ENCODE assay signal across 2 cellular contexts in the genomic region with DNA sequence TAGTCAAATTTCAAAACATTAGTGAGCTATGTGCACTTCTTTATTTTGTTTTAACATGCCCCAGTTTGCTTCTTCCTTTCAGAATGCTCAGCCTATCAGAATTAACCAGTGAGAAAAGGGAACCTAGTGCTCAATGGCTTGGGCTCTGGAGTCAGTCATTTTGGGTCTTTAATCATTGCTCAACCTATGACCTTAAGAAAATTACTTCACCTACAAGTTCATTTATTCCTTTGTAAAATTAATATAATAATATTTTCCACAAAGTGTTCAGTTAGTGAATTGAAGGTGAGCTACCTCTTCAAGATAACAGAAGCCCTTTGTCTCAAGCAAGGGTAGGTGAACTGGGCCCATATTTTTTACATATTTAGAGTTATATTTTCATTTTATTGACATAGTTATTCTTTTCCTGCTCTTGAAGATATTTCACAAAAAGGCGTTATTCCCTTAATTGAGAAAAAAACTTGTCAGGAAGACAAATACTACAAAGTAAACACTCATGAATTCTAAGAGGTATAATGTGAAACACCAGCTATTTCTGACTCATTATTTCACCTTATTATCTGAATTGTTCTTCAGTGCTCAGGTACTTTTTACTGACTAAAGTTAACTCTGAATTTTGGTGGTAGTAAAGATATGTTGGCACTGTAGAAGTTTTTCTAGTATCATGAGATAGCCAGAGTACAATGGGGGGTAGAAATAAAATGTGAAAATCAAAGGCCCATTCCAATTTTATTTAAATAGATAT.
TF ChIP-seq lines count a peak whose summit lies in the region.

No MANE protein-coding gene starts in this region.

TF ChIP-seq in HCT116, 20 proteins besides CTCF, POLR2A, EP300 and RAD21:
- TF ChIP-seq, protein P1, sequence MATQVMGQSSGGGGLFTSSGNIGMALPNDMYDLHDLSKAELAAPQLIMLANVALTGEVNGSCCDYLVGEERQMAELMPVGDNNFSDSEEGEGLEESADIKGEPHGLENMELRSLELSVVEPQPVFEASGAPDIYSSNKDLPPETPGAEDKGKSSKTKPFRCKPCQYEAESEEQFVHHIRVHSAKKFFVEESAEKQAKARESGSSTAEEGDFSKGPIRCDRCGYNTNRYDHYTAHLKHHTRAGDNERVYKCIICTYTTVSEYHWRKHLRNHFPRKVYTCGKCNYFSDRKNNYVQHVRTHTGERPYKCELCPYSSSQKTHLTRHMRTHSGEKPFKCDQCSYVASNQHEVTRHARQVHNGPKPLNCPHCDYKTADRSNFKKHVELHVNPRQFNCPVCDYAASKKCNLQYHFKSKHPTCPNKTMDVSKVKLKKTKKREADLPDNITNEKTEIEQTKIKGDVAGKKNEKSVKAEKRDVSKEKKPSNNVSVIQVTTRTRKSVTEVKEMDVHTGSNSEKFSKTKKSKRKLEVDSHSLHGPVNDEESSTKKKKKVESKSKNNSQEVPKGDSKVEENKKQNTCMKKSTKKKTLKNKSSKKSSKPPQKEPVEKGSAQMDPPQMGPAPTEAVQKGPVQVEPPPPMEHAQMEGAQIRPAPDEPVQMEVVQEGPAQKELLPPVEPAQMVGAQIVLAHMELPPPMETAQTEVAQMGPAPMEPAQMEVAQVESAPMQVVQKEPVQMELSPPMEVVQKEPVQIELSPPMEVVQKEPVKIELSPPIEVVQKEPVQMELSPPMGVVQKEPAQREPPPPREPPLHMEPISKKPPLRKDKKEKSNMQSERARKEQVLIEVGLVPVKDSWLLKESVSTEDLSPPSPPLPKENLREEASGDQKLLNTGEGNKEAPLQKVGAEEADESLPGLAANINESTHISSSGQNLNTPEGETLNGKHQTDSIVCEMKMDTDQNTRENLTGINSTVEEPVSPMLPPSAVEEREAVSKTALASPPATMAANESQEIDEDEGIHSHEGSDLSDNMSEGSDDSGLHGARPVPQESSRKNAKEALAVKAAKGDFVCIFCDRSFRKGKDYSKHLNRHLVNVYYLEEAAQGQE (IDR thresholded peaks at IDR 0.05; ENCODE audit: low read depth), result no peak
- TF ChIP-seq ZFX (IDR thresholded peaks at IDR 0.05) (no peak), SP1 (IDR thresholded peaks at IDR 0.05; ENCODE audit: low read depth) (no peak), TCF7L2 (IDR thresholded peaks at IDR 0.05; ENCODE audit: borderline replicate concordance, extremely low read depth, insufficient read depth, insufficient read length) (no peak), CEBPB (IDR thresholded peaks at IDR 0.05; ENCODE audit: low read depth) (no peak), ZNF274 (IDR thresholded peaks at IDR 0.05; ENCODE audit: low read depth, low read length) (no peak), POLR2AphosphoS5 (IDR thresholded peaks at IDR 0.05; ENCODE audit: low read depth, low read length) (no peak), JUND (IDR thresholded peaks at IDR 0.05) (no peak), SRF (IDR thresholded peaks at IDR 0.05; ENCODE audit: low read depth) (no peak), EZH2phosphoT487 (IDR thresholded peaks at IDR 0.05; ENCODE audit: borderline replicate concordance) (no peak), FOSL1 (IDR thresholded peaks at IDR 0.05; ENCODE audit: low read depth) (no peak), CBX3 (IDR thresholded peaks at IDR 0.05; ENCODE audit: low read depth) (no peak), ELF1 (IDR thresholded peaks at IDR 0.05; ENCODE audit: borderline replicate concordance, low read depth) (no peak), EZH2 (IDR thresholded peaks at IDR 0.05) (no peak), YY1 (IDR thresholded peaks at IDR 0.05; ENCODE audit: extremely low read depth, insufficient replicate concordance, low read depth, low read length) (no peak)
- TF ChIP-seq, protein P2, sequence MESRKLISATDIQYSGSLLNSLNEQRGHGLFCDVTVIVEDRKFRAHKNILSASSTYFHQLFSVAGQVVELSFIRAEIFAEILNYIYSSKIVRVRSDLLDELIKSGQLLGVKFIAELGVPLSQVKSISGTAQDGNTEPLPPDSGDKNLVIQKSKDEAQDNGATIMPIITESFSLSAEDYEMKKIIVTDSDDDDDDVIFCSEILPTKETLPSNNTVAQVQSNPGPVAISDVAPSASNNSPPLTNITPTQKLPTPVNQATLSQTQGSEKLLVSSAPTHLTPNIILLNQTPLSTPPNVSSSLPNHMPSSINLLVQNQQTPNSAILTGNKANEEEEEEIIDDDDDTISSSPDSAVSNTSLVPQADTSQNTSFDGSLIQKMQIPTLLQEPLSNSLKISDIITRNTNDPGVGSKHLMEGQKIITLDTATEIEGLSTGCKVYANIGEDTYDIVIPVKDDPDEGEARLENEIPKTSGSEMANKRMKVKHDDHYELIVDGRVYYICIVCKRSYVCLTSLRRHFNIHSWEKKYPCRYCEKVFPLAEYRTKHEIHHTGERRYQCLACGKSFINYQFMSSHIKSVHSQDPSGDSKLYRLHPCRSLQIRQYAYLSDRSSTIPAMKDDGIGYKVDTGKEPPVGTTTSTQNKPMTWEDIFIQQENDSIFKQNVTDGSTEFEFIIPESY (IDR thresholded peaks at IDR 0.05; ENCODE audit: extremely low read depth, insufficient replicate concordance, low read length), result no peak
- TF ChIP-seq, protein P3, sequence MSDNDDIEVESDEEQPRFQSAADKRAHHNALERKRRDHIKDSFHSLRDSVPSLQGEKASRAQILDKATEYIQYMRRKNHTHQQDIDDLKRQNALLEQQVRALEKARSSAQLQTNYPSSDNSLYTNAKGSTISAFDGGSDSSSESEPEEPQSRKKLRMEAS (IDR thresholded peaks at IDR 0.05), result no peak

TF ChIP-seq in IMR-90, 13 proteins besides CTCF, POLR2A, EP300 and RAD21:
- TF ChIP-seq, protein P4, sequence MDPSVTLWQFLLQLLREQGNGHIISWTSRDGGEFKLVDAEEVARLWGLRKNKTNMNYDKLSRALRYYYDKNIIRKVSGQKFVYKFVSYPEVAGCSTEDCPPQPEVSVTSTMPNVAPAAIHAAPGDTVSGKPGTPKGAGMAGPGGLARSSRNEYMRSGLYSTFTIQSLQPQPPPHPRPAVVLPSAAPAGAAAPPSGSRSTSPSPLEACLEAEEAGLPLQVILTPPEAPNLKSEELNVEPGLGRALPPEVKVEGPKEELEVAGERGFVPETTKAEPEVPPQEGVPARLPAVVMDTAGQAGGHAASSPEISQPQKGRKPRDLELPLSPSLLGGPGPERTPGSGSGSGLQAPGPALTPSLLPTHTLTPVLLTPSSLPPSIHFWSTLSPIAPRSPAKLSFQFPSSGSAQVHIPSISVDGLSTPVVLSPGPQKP (IDR thresholded peaks at IDR 0.05; ENCODE audit: borderline replicate concordance, low read depth, low read length), result no peak
- no peak for TF ChIP-seq SMC3 (IDR thresholded peaks at IDR 0.05; ENCODE audit: low read depth, low read length)
- TF ChIP-seq CHD1 (IDR thresholded peaks at IDR 0.05; ENCODE audit: low read depth, low read length), result no peak
- no peak for TF ChIP-seq CEBPB (IDR thresholded peaks at IDR 0.05; ENCODE audit: low read depth, low read length)
- no peak for TF ChIP-seq RCOR1 (IDR thresholded peaks at IDR 0.05; ENCODE audit: insufficient replicate concordance, low read length)
- no peak for TF ChIP-seq FOS (IDR thresholded peaks at IDR 0.05; ENCODE audit: low read depth, low read length)
- TF ChIP-seq MAZ (IDR thresholded peaks at IDR 0.05; ENCODE audit: borderline replicate concordance, low read depth, low read length), result no peak
- TF ChIP-seq, protein P5, sequence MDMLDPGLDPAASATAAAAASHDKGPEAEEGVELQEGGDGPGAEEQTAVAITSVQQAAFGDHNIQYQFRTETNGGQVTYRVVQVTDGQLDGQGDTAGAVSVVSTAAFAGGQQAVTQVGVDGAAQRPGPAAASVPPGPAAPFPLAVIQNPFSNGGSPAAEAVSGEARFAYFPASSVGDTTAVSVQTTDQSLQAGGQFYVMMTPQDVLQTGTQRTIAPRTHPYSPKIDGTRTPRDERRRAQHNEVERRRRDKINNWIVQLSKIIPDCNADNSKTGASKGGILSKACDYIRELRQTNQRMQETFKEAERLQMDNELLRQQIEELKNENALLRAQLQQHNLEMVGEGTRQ (IDR thresholded peaks at IDR 0.05; ENCODE audit: low read depth, low read length), result no peak
- no peak for TF ChIP-seq NFE2L2 (IDR thresholded peaks at IDR 0.05; ENCODE audit: low read depth, low read length)
- no peak for TF ChIP-seq MXI1 (IDR thresholded peaks at IDR 0.05; ENCODE audit: borderline replicate concordance, low read depth, low read length)
TF ChIP-seq in IMR-90: peak in this region for 0.
